8 cellular contexts compared by ENCODE assay signal in genomic region chr5:138459311-138459710, GRCh38. TPM values are rescaled to one million over a fixed set of nuclear protein-coding genes. Genes with fewer than 3 reads are reported as not detected.
A peak's percentile ranks its signal among the peaks of the same experiment; 100 is the strongest.
DNase-seq lines count a peak whose midpoint lies in the region; ATAC-seq lines count a peak whose summit lies in the region.

No MANE protein-coding gene starts in this region.

- intact Hi-C loops in left colon (cut with DNase I, micrococcal nuclease), result no loop called here

- DNase-seq in Kasumi-1 (lab: John Stamatoyannopoulos, UW) (peak; percentile 14 to 31), left colon (peak; percentile 56 to 58), NCI-H510A (lab: John Stamatoyannopoulos, UW) (no peak)
- DNase-seq in activated CD8-positive, alpha-beta memory T cell treated with anti-CD3 and anti-CD28 coated beads, Interleukin-2, amount 50 U/mL, for 1 hour (ENCODE audit: extremely low read depth), result peak; percentile 82
- peak; percentile 84 for DNase-seq in stimulated activated naive CD4-positive, alpha-beta T cell treated with Interleukin-2 at 50 U/mL for 16 hours (lab: John Stamatoyannopoulos, UW)

- ATAC-seq in left colon (no peak), GM21723 (IDR thresholded peaks at IDR 0.05; ENCODE audit: unreplicated experiment) (no peak), HG02571 (IDR thresholded peaks at IDR 0.05; ENCODE audit: unreplicated experiment) (no peak), HG03280 (IDR thresholded peaks at IDR 0.05; ENCODE audit: unreplicated experiment) (no peak)

RNA-seq across cellular contexts. Expression of gene EGR1, which starts 6.0 kb away (rescaled TPM):
- 100 to 1,000 TPM in 1 of 2 donors, 10 to 100 TPM in 1; 29.8 to 102 TPM for total RNA-seq in left colon

RNA-seq across cellular contexts. Expression of gene REEP2, which starts 20.5 kb away (rescaled TPM):
- total RNA-seq in left colon, result 1 to 10 TPM in 1 of 2 donors, under 1 TPM in 1; 0.55 to 3.1 TPM
